ENCODE assay signal across 8 cellular contexts in the genomic region with DNA sequence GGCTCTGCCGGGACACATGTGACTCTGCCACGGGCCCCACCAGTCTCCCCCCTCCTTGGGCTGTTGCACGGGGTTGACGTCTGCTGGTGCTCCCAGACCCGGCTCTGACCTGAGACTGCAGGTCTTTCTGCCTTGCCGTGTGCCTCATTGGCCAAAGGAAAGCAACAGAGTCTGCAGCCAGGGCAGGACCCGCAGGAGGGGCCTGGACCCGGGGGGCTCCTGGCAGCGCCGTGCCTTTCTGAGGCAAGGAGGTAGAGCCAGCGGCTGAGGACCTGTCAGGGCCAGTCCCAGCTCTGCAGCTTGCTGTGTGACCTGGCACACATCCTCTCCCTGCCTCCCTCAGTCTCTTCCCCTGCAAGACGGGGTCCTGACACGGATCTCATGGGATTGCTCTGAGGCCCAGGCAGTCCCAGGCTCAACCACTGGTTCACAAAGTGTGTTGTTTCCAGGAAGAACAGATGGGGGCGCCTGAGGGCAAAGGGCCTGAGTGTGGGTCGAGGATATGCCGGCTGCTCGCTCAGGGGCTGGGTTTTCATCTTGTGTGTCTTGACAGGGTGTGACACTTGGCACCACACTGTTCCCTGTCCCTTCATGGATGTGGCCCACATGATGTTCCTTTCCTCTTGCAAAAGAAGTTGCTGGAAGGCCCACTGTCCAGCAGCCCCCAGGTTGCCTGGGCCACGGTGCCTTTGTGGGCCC. TPM values are rescaled to one million over a fixed set of nuclear protein-coding genes. Genes with fewer than 3 reads are reported as not detected.
DNase-seq lines count a peak whose midpoint lies in the region; ATAC-seq and TF ChIP-seq lines count a peak whose summit lies in the region.

No MANE protein-coding gene starts in this region.

- H3K4me2 ChIP-seq in PC-9: no peak overlapping the region

- BruUV-seq in PC-9 (replicated peaks; lab: Mats Ljungman, UMichigan): no TSS peak

- H3K9me3 ChIP-seq in RWPE2 (ENCODE audit: severe bottlenecking): no peaks in the 10 kb centered on the region
- no peaks in the 10 kb centered on the region for H3K9me3 ChIP-seq in PC-9 (ENCODE audit: insufficient read depth, low read depth)

- peaks cover 17% of the 10 kb centered on the region for H4K20me1 ChIP-seq in PC-9 (ENCODE audit: insufficient read depth)

- H3K4me1 ChIP-seq in RWPE2 (ENCODE audit: insufficient read depth, poor library complexity, severe bottlenecking) (no peaks in the 10 kb centered on the region), PC-9 (replicated peaks; ENCODE audit: insufficient read depth) (no peaks in the 10 kb centered on the region)

- H3K79me2 ChIP-seq in PC-9 (ENCODE audit: low read depth): no peaks in the 10 kb centered on the region; the same call in none of the 2 replicates

- H3K9me2 ChIP-seq in PC-9 (ENCODE audit: insufficient read depth): no peaks in the 10 kb centered on the region

- peaks cover 2% of the 10 kb centered on the region for H3K36me3 Mint-ChIP-seq in progenitor cell of endocrine pancreas (ENCODE audit: insufficient read depth)

- H3K27ac Mint-ChIP-seq in progenitor cell of endocrine pancreas: no peak overlapping the region

- intact Hi-C loops in PC-9 (cut with micrococcal nuclease; ENCODE audit: unreplicated experiment): no loop called here

- H3F3A ChIP-seq in PC-9 (ENCODE audit: insufficient read depth, low read depth): no peaks in the 10 kb centered on the region

- no peak overlapping the region for H2AFZ ChIP-seq in PC-9

- no peaks in the 10 kb centered on the region for H3K27me3 Mint-ChIP-seq in progenitor cell of endocrine pancreas

- H3K36me3 ChIP-seq in RWPE2 (ENCODE audit: low read depth) (peaks cover 24% of the 10 kb centered on the region), PC-9 (ENCODE audit: low read depth) (0 out of 2 replicates have a peak, but pooled peaks cover 4% of the 10 kb centered on the region)

- H3K27me3 ChIP-seq in RWPE2 (ENCODE audit: insufficient read depth, poor library complexity, severe bottlenecking) (no peaks in the 10 kb centered on the region), PC-9 (ENCODE audit: insufficient read depth, low read depth) (no peaks in the 10 kb centered on the region)

- H3K4me3 Mint-ChIP-seq in progenitor cell of endocrine pancreas (ENCODE audit: low read depth): no peak overlapping the region

- no peak overlapping the region for H3K4me3 ChIP-seq in RWPE2 (ENCODE audit: severe bottlenecking)
- H3K4me3 ChIP-seq in epithelial cell of esophagus (ENCODE audit: low read length): no peak overlapping the region
- H3K4me3 ChIP-seq in PC-9: no peak overlapping the region

- H3K9me3 Mint-ChIP-seq in progenitor cell of endocrine pancreas (ENCODE audit: low read depth): no peaks in the 10 kb centered on the region

- POLR2A ChIA-PET in PC-9 (lab: Charles Lee; ENCODE audit: unreplicated experiment): no interaction called here

- no peak for ATAC-seq in RWPE2 (ENCODE audit: low read depth)
- ATAC-seq in HG02970 (IDR thresholded peaks at IDR 0.05; ENCODE audit: low FRiP score, unreplicated experiment): no peak
- no peak for ATAC-seq in GM18511 (IDR thresholded peaks at IDR 0.05; ENCODE audit: unreplicated experiment)

- peak; percentile 52 for DNase-seq in stimulated activated CD4-positive, alpha-beta T cell treated with anti-CD3 and anti-CD28 coated beads, Interleukin-15, amount 100 ng/mL, for 24 hours
- no peak for DNase-seq in stimulated activated CD4-positive, alpha-beta T cell treated with anti-CD3 and anti-CD28 coated beads, Interleukin-12 subunit alpha, Interleukin-12 subunit beta, amount 100 ng/mL, for 4 hours
- peak; percentile 60 for DNase-seq in RWPE2 (ENCODE audit: low spot score)
- DNase-seq in epithelial cell of esophagus (ENCODE audit: low read depth): peak; percentile 37
- no peak for DNase-seq in progenitor cell of endocrine pancreas (ENCODE audit: low spot score, unreplicated experiment)
- DNase-seq in PC-9: no peak

- H3K27ac ChIP-seq in RWPE2 (ENCODE audit: poor library complexity, severe bottlenecking) (no peak overlapping the region), PC-9 (no peak overlapping the region)

- CTCF ChIA-PET in PC-9 (lab: Charles Lee): no interaction called here

- no peaks in the 10 kb centered on the region for H3K4me1 Mint-ChIP-seq in progenitor cell of endocrine pancreas (ENCODE audit: low read depth)

- TF ChIP-seq CTCF in RWPE2 (IDR thresholded peaks at IDR 0.05; ENCODE audit: poor library complexity, severe bottlenecking) (peak; percentile 6), epithelial cell of esophagus (IDR thresholded peaks at IDR 0.05; ENCODE audit: insufficient read depth, low read depth, low read length, missing control alignments) (peak; percentile 32), progenitor cell of endocrine pancreas (IDR thresholded peaks at IDR 0.05; ENCODE audit: unreplicated experiment) (peak; percentile 27), PC-9 (conservative IDR thresholded peaks at IDR 0.05) (no peak; the same call in 1 of the 2 replicates)

RNA-seq across cellular contexts. Expression of a gene that starts 9.0 kb away (rescaled TPM):
- total RNA-seq in progenitor cell of endocrine pancreas (65.5 and 67.2 TPM in 2 replicates), PC-9 (2021) (49.8 and 70.3 TPM in 2 replicates)

RNA-seq across cellular contexts. Expression of a gene that starts 27.2 kb away (rescaled TPM):
- total RNA-seq in progenitor cell of endocrine pancreas (50.8 and 52.2 TPM in 2 replicates), PC-9 (2021) (101 and 125 TPM in 2 replicates)

RNA-seq across cellular contexts. Expression of a gene that starts 29.8 kb away (rescaled TPM):
- 5.8 and 6.5 TPM in 2 replicates for total RNA-seq in progenitor cell of endocrine pancreas
- total RNA-seq in PC-9 (2021): 1.1 and 2.5 TPM in 2 replicates

RNA-seq across cellular contexts. Expression of a gene that starts 35.4 kb away (rescaled TPM):
- total RNA-seq in progenitor cell of endocrine pancreas (4.9 and 6.4 TPM in 2 replicates), PC-9 (2021) (10.9 and 11.5 TPM in 2 replicates)

RNA-seq across cellular contexts. Expression of a gene that starts 37.7 kb away (rescaled TPM):
- total RNA-seq in progenitor cell of endocrine pancreas (29.0 and 29.2 TPM in 2 replicates), PC-9 (2021) (85.7 and 94.8 TPM in 2 replicates)

Comparison
In these comparisons a context has a peak if more than half of its experiments do, and no peak if none do; other contexts are left out.
1. DNase-seq: peak in stimulated activated CD4-positive, alpha-beta T cell treated with anti-CD3 and anti-CD28 coated beads, Interleukin-15, amount 100 ng/mL, for 24 hours (single experiment), RWPE2 (single experiment) and epithelial cell of esophagus (single experiment); none in stimulated activated CD4-positive, alpha-beta T cell treated with anti-CD3 and anti-CD28 coated beads, Interleukin-12 subunit alpha, Interleukin-12 subunit beta, amount 100 ng/mL, for 4 hours (single experiment), progenitor cell of endocrine pancreas (single experiment) and PC-9 (0 of 2).